In genomic region chr17:76076100-76076764, GRCh38 we compare ENCODE assay signal across 14 cellular contexts. TPM values are rescaled to one million over a fixed set of nuclear protein-coding genes. Genes with fewer than 3 reads are reported as not detected.
DNase-seq lines count a peak whose midpoint lies in the region; ATAC-seq and TF ChIP-seq lines count a peak whose summit lies in the region.
"Had no signal": no experiment of that assay in that cellular context is flagged by ENCODE, and none has a peak within 500 bp of the region (broad histone marks: within the 10 kb centered on the region; RNA-seq: fewer than 3 reads in every experiment).

No MANE protein-coding gene starts in this region.

- H3K36me3 ChIP-seq in Caco-2 (ENCODE audit: control insufficient read depth, insufficient read depth, low read length) (no peaks in the 10 kb centered on the region), HUES48 (ENCODE audit: control insufficient read depth, insufficient read depth, low read length) (no peaks in the 10 kb centered on the region), neuronal stem cell (replicated peaks in 1 of 2; ENCODE audit: control insufficient read depth in 2 of 2, insufficient read depth in 2 of 2, low read length in 2 of 2) (no peaks in the 10 kb centered on the region), gastroesophageal sphincter (no peaks in the 10 kb centered on the region)

- no peak overlapping the region for H3K4me2 ChIP-seq in neuronal stem cell (ENCODE audit: insufficient read depth, low read length, poor library complexity, severe bottlenecking)

- H3K4me1 Mint-ChIP-seq in Caco-2 (ENCODE audit: low read depth, unreplicated experiment): peaks cover 9% of the 10 kb centered on the region
- H3K4me1 Mint-ChIP-seq in chondrocyte (ENCODE audit: low read depth): peaks cover 22% of the 10 kb centered on the region

- H3K36me3 Mint-ChIP-seq in Caco-2 (ENCODE audit: insufficient read depth, unreplicated experiment): peaks cover 64% of the 10 kb centered on the region
- H3K36me3 Mint-ChIP-seq in chondrocyte (ENCODE audit: low read depth): peaks cover 3% of the 10 kb centered on the region

- H3K27ac ChIP-seq in HUES48 (ENCODE audit: low read depth, low read length) (no peak overlapping the region), neuronal stem cell (replicated peaks; ENCODE audit: low read length) (no peak overlapping the region), gastroesophageal sphincter (no peak overlapping the region)

- peak overlapping the region; percentile 70 for H3K23ac ChIP-seq in neuronal stem cell (ENCODE audit: low read depth, low read length, poor library complexity)

- H3K14ac ChIP-seq in neuronal stem cell (ENCODE audit: low read length): no peak overlapping the region

- H3K9ac ChIP-seq in HUES48 (ENCODE audit: low read depth, low read length): no peak overlapping the region
- no peak overlapping the region for H3K9ac ChIP-seq in neuronal stem cell (ENCODE audit: low read depth, low read length, poor library complexity)

- no peak overlapping the region for H2AFZ ChIP-seq in neuronal stem cell (ENCODE audit: low read length)

- peak overlapping the region; percentile 74 for H2AK5ac ChIP-seq in neuronal stem cell (ENCODE audit: low read depth, low read length)

- TF ChIP-seq CTCF in Caco-2 (IDR thresholded peaks at IDR 0.05; ENCODE audit: insufficient read depth in 1 of 2, low read depth in 1 of 2, low read length in 1 of 2, severe bottlenecking in 1 of 2, unreplicated experiment in 1 of 2): no peak
- TF ChIP-seq CTCF in chondrocyte (IDR thresholded peaks at IDR 0.05): no peak
- no peak for TF ChIP-seq CTCF in gastroesophageal sphincter (IDR thresholded peaks at IDR 0.05)

- H3K9me3 Mint-ChIP-seq in Caco-2 (ENCODE audit: unreplicated experiment): no peaks in the 10 kb centered on the region
- no peaks in the 10 kb centered on the region for H3K9me3 Mint-ChIP-seq in chondrocyte (ENCODE audit: low read depth)

- no peak for TF ChIP-seq EP300 in gastroesophageal sphincter (IDR thresholded peaks at IDR 0.05)

- no peak overlapping the region for H4K91ac ChIP-seq in neuronal stem cell (ENCODE audit: low read depth, low read length, poor library complexity)

- 0 out of 2 replicates have a peak, but pooled peaks cover 2% of the 10 kb centered on the region for H3K4me1 ChIP-seq in Caco-2
- peaks cover 30% of the 10 kb centered on the region for H3K4me1 ChIP-seq in HUES48 (ENCODE audit: control insufficient read depth, insufficient read depth, low read length)
- H3K4me1 ChIP-seq in neuronal stem cell (ENCODE audit: control insufficient read depth in 2 of 2, insufficient read depth in 1 of 2, low read depth in 1 of 2, low read length in 2 of 2): peaks cover 17 to 23% of the 10 kb centered on the region in 2 donors
- peaks cover 0 to 70% (median 31%) of the 10 kb centered on the region in 3 donors for H3K4me1 ChIP-seq in gastroesophageal sphincter

- H3K4me3 Mint-ChIP-seq in Caco-2 (ENCODE audit: unreplicated experiment): peak overlapping the region; percentile 78
- H3K4me3 Mint-ChIP-seq in chondrocyte (ENCODE audit: unreplicated experiment): no peak overlapping the region

- H3K4me3 ChIP-seq in Caco-2 (ENCODE audit: low read depth, low read length): no peak overlapping the region
- peak overlapping the region; percentile 47 for H3K4me3 ChIP-seq in HUES48 (ENCODE audit: low read depth, low read length)
- no peak overlapping the region for H3K4me3 ChIP-seq in neuronal stem cell (ENCODE audit: low read length in 2 of 2)
- H3K4me3 ChIP-seq in gastroesophageal sphincter: no peak overlapping the region

- H3K4ac ChIP-seq in neuronal stem cell (ENCODE audit: low read length): no peak overlapping the region

- CTCF ChIA-PET in Caco-2 (lab: Charles Lee): no interaction called here

- H3K27ac Mint-ChIP-seq in Caco-2 (ENCODE audit: unreplicated experiment) (no peak overlapping the region), chondrocyte (ENCODE audit: unreplicated experiment) (no peak overlapping the region)

- peaks cover 3% of the 10 kb centered on the region for H3K79me1 ChIP-seq in neuronal stem cell (ENCODE audit: low read depth, low read length)

- WGBS in neuronal stem cell (ENCODE audit: extremely low coverage in 2 of 2, insufficient read length in 2 of 2, insufficient replicate concordance in 1 of 2), 2 donors: no CpG with 5 or more reads among the region's 47 CpGs
- 10% methylated on average over 6 of the region's 47 CpGs; no CpG with 5 or more reads in 1 of the 2 donors for WGBS in gastroesophageal sphincter (ENCODE audit: low coverage in 1 of 2), 2 donors

- no peak for DNase-seq in Caco-2
- peak; percentile 85 for DNase-seq in chondrocyte (ENCODE audit: low spot score)
- no peak for DNase-seq in neuronal stem cell (ENCODE audit: low spot score)
- no peak for DNase-seq in NCI-H1105 treated with DMSO at 0.1 percent for 48 hours (lab: John Stamatoyannopoulos, UW)
- DNase-seq: hypothalamus; stimulated activated CD4-positive, alpha-beta T cell treated with anti-CD3 and anti-CD28 coated beads, Interleukin-2, amount 100 ng/mL, for 48 hours had no signal

- peak overlapping the region; percentile 54 for H2BK5ac ChIP-seq in neuronal stem cell (ENCODE audit: low read length)

- no peak for TF ChIP-seq POLR2A in gastroesophageal sphincter (IDR thresholded peaks at IDR 0.05)

- POLR2A ChIA-PET in Caco-2 (lab: Charles Lee): no interaction called here

- H2BK120ac ChIP-seq in neuronal stem cell (ENCODE audit: low read depth, low read length): no peak overlapping the region

- H3K27me3 ChIP-seq in Caco-2 (replicated peaks; ENCODE audit: control insufficient read depth, insufficient read depth, low read length) (no peaks in the 10 kb centered on the region; the same call in none of the 2 replicates), HUES48 (ENCODE audit: control insufficient read depth, insufficient read depth, low read length) (peaks cover 66% of the 10 kb centered on the region), neuronal stem cell (ENCODE audit: control insufficient read depth in 3 of 3, insufficient read depth in 3 of 3, low read depth in 1 of 3, low read length in 3 of 3) (peaks cover 38 to 67% (median 38%) of the 10 kb centered on the region in 3 experiments), gastroesophageal sphincter (peaks cover 70% of the 10 kb centered on the region)

- no peaks in the 10 kb centered on the region for H3K9me3 ChIP-seq in Caco-2
- no peaks in the 10 kb centered on the region for H3K9me3 ChIP-seq in HUES48 (ENCODE audit: control insufficient read depth, insufficient read depth, low read length)
- peaks cover 0 to 5% of the 10 kb centered on the region in 2 donors for H3K9me3 ChIP-seq in neuronal stem cell (replicated peaks in 1 of 2; ENCODE audit: control insufficient read depth in 2 of 2, insufficient read depth in 1 of 2, low read depth in 1 of 2, low read length in 2 of 2)
- no peaks in the 10 kb centered on the region for H3K9me3 ChIP-seq in gastroesophageal sphincter

- BruUV-seq in Caco-2 (replicated peaks; lab: Mats Ljungman, UMichigan): no TSS peak

- H2BK12ac ChIP-seq in neuronal stem cell (ENCODE audit: low read length): peak overlapping the region; percentile 18

- H3K27me3 Mint-ChIP-seq in Caco-2 (ENCODE audit: insufficient read depth, unreplicated experiment): peaks cover 21% of the 10 kb centered on the region
- peaks cover 49% of the 10 kb centered on the region for H3K27me3 Mint-ChIP-seq in chondrocyte (ENCODE audit: low read depth)

- peak overlapping the region; percentile 1 for H3K18ac ChIP-seq in neuronal stem cell (ENCODE audit: low read length)

- H2BK15ac ChIP-seq in neuronal stem cell (ENCODE audit: low read length): no peak overlapping the region

- no peak overlapping the region for H4K8ac ChIP-seq in neuronal stem cell (ENCODE audit: low read depth, low read length)

- ATAC-seq in gastroesophageal sphincter (no peak), HG03521 (IDR thresholded peaks at IDR 0.05; ENCODE audit: unreplicated experiment) (no peak)
- ATAC-seq: Right ventricle myocardium inferior had no signal

- intact Hi-C loops in Caco-2 (cut with micrococcal nuclease; ENCODE audit: unreplicated experiment): no loop called here

RNA-seq across cellular contexts. Expression of gene GALR2, which starts 1.7 kb away (rescaled TPM):
- total RNA-seq in Caco-2 (2022) (0.50 and 0.79 TPM in 2 replicates), chondrocyte (not detected in 3 replicates), gastroesophageal sphincter (not detected)
- polyA plus RNA-seq in neuronal stem cell (2013, experiment 1 of 2): not detected
- polyA plus RNA-seq in neuronal stem cell (2013, experiment 2 of 2): 0.03 TPM
- total RNA-seq: Daoy, endothelial cell of umbilical vein, NCI-H460, Right ventricle myocardium inferior, temporal lobe had no signal

RNA-seq across cellular contexts. Expression of gene ZACN, which starts 2.8 kb away (rescaled TPM):
- 0.34 TPM in 1 of 2 replicates, not detected in the other for total RNA-seq in Caco-2 (2022)
- not detected in 3 replicates for total RNA-seq in chondrocyte
- polyA plus RNA-seq in neuronal stem cell (2013, experiment 1 of 2): not detected
- polyA plus RNA-seq in neuronal stem cell (2013, experiment 2 of 2): not detected
- not detected for total RNA-seq in gastroesophageal sphincter
- total RNA-seq: Daoy, endothelial cell of umbilical vein, Right ventricle myocardium inferior, temporal lobe had no signal

RNA-seq across cellular contexts. Expression of gene SRP68, which starts 3.9 kb away (rescaled TPM):
- 105 and 113 TPM in 2 replicates for total RNA-seq in Caco-2 (2022)
- 62.1 to 77.6 TPM (median 63.0 TPM) in 3 replicates for total RNA-seq in chondrocyte
- 51.0 TPM for polyA plus RNA-seq in neuronal stem cell (2013, experiment 1 of 2)
- 51.5 TPM for polyA plus RNA-seq in neuronal stem cell (2013, experiment 2 of 2)
- 10 to 100 TPM; 43.0 to 63.8 (median 48.7) TPM for total RNA-seq in gastroesophageal sphincter

RNA-seq across cellular contexts. Expression of gene EXOC7, which starts 27.4 kb away (rescaled TPM):
- 205 TPM in 2 replicates for total RNA-seq in Caco-2 (2022)
- 129 to 180 TPM (median 131 TPM) in 3 replicates for total RNA-seq in chondrocyte
- polyA plus RNA-seq in neuronal stem cell (2013, experiment 1 of 2): 50.4 TPM
- polyA plus RNA-seq in neuronal stem cell (2013, experiment 2 of 2): 47.0 TPM
- 100 to 1,000 TPM in 1 of 4 donors, 10 to 100 TPM in 3; 69.3 to 107 (median 83.9) TPM for total RNA-seq in gastroesophageal sphincter

RNA-seq across cellular contexts. Expression of gene EVPL, which starts 49.1 kb away (rescaled TPM):
- 0.16 and 0.46 TPM in 2 replicates for total RNA-seq in Caco-2 (2022)
- not detected in 3 replicates for total RNA-seq in chondrocyte
- polyA plus RNA-seq in neuronal stem cell (2013, experiment 1 of 2): not detected
- not detected for polyA plus RNA-seq in neuronal stem cell (2013, experiment 2 of 2)
- 1 to 10 TPM; 1.3 to 6.1 (median 3.1) TPM for total RNA-seq in gastroesophageal sphincter
- total RNA-seq: endothelial cell of umbilical vein had no signal
- polyA plus RNA-seq: endothelial cell of umbilical vein had no signal
